Comparison of ENCODE assay signal across 17 cellular contexts in genomic region chr7:64628721-64629120, GRCh38. TPM values are rescaled to one million over a fixed set of nuclear protein-coding genes. Genes with fewer than 3 reads are reported as not detected.
A peak's percentile ranks its signal among the peaks of the same experiment; 100 is the strongest.
DNase-seq lines count a peak whose midpoint lies in the region; ATAC-seq and TF ChIP-seq lines count a peak whose summit lies in the region.
"Had no signal": no experiment of that assay in that cellular context is flagged by ENCODE, and none has a peak within 500 bp of the region (broad histone marks: within the 10 kb centered on the region; RNA-seq: fewer than 3 reads in every experiment).

No MANE protein-coding gene starts in this region.

- TF ChIP-seq CTCF in right lobe of liver (IDR thresholded peaks at IDR 0.05) = no peak
- no peak for TF ChIP-seq CTCF in upper lobe of right lung (IDR thresholded peaks at IDR 0.05)

- intact Hi-C loops in right lobe of liver (cut with DNase I) (no loop called here), upper lobe of right lung (cut with DNase I) (no loop called here)

- H3K4me3 ChIP-seq in right lobe of liver = no peak overlapping the region
- H3K4me3 ChIP-seq in upper lobe of right lung = no peak overlapping the region

- H3K27ac ChIP-seq in right lobe of liver = peak overlapping the region in 2 of 3 donors; percentile 19 to 78
- H3K27ac ChIP-seq in upper lobe of right lung = no peak overlapping the region
- H3K27ac ChIP-seq: 22Rv1 had no signal

- H3K36me3 ChIP-seq in right lobe of liver (no peaks in the 10 kb centered on the region), upper lobe of right lung (no peaks in the 10 kb centered on the region)

- H3K27me3 ChIP-seq in right lobe of liver (no peaks in the 10 kb centered on the region), upper lobe of right lung (no peaks in the 10 kb centered on the region)

- no peaks in the 10 kb centered on the region for H3K9me3 ChIP-seq in right lobe of liver
- H3K9me3 ChIP-seq in upper lobe of right lung = no peaks in the 10 kb centered on the region

- ATAC-seq in esophagus mucosa = peak; percentile 31
- ATAC-seq in right lobe of liver = peak; percentile 86 to 95 (median 90)
- peak; percentile 42 for ATAC-seq in upper lobe of right lung
- no peak for ATAC-seq in GM21447 (IDR thresholded peaks at IDR 0.05; ENCODE audit: unreplicated experiment)
- no peak for ATAC-seq in HG03045 (IDR thresholded peaks at IDR 0.05; ENCODE audit: unreplicated experiment)
- ATAC-seq: CD8-positive, alpha-beta T cell had no signal

- 42% methylated on average over 3 of the region's 3 CpGs for WGBS in right lobe of liver (ENCODE audit: insufficient coverage, low coverage, low lambda C conversion rate, missing lambda C conversion rate)

- DNase-seq in SKM-1 treated with dmso at 0.1 percent for 144 hours (lab: John Stamatoyannopoulos, UW; ENCODE audit: unreplicated experiment) (peak; percentile 52), SKM-1 (lab: John Stamatoyannopoulos, UW; ENCODE audit: unreplicated experiment) (no peak), right lobe of liver (peak; percentile 43 to 86 (median 70)), upper lobe of right lung (no peak), G401 (ENCODE audit: low spot score) (no peak)
- DNase-seq: CD8-positive, alpha-beta T cell; COR-L47; DMS153; DMS79 treated with DMSO at 0.1 percent for 48 hours; EL; GDM1; HCEC 1CT; HFFc6 had no signal

- in situ Hi-C loops in G401 (cut with HindIII; ENCODE audit: low sequenced_read_pairs) = no loop called here

- H3K4me1 ChIP-seq in right lobe of liver (peaks cover 0 to 7% (median 0%) of the 10 kb centered on the region in 4 donors), upper lobe of right lung (no peaks in the 10 kb centered on the region)

- no peak for TF ChIP-seq POLR2A in right lobe of liver (IDR thresholded peaks at IDR 0.05)

RNA-seq across cellular contexts. Expression of gene ZNF107, which starts 37.2 kb away (rescaled TPM):
- total RNA-seq in esophagus mucosa (2.3 TPM), right lobe of liver (1 to 10 TPM; 1.2 to 2.0 (median 1.6) TPM), upper lobe of right lung (3.4 TPM)
- total RNA-seq in G401 (2014; rRNA removed; shearing (Covaris generic)) = 4.1 and 7.5 TPM in 2 replicates

Comparison
In these comparisons a context has a peak if more than half of its experiments do, and no peak if none do; other contexts are left out.
1. DNase-seq: peak in SKM-1 treated with dmso at 0.1 percent for 144 hours (single experiment) and right lobe of liver (3 of 3); none in SKM-1 (single experiment), upper lobe of right lung (single experiment) and G401 (single experiment).
2. ATAC-seq: peak in esophagus mucosa (single experiment), right lobe of liver (4 of 4) and upper lobe of right lung (single experiment); none in GM21447 (single experiment) and HG03045 (single experiment).